In the genomic region with DNA sequence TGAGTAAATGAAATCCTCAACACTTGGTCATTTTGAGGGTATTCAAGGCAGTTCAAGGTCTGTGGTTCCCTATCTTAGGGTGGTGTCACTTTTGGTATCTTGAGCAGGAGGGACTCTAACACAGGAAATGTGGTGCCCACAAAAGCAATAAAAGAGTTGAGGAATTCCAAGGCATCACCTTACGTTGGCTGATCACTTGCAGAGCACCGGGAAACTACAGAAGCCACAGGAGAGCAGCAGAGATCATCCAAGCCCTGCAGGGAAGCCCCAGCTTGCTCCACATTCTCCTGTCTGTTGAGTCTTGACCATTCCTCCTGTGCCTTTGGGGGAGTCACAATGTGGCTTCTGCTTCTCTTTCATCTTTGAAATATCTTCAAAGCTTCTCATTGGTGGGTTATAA, we compare ENCODE assay signal across 24 cellular contexts.
"Had no signal": no experiment of that assay in that cellular context is flagged by ENCODE, and none has a peak within 500 bp of the region (broad histone marks: within the 10 kb centered on the region; RNA-seq: fewer than 3 reads in every experiment).

No MANE protein-coding gene starts in this region.

- H3K9me3 Mint-ChIP-seq: endodermal cell had no signal

- H3K27me3 Mint-ChIP-seq: dendritic cell treated with granulocyte-macrophage colony-stimulating factor and Interleukin-4, amounts not matched to agents 40 ng/mL and 50 ng/mL, for 4 days had no signal

- H3K27me3 ChIP-seq: colonic mucosa, esophagus squamous epithelium, gastrocnemius medialis, heart right ventricle, left lung had no signal

- H3K9me3 ChIP-seq: colonic mucosa, esophagus squamous epithelium, gastrocnemius medialis, lower lobe of right lung had no signal

- H3K4me3 Mint-ChIP-seq: dendritic cell treated with granulocyte-macrophage colony-stimulating factor and Interleukin-4, amounts not matched to agents 40 ng/mL and 50 ng/mL, for 4 days; effector memory CD8-positive, alpha-beta T cell; endodermal cell; naive thymus-derived CD4-positive, alpha-beta T cell had no signal

- H3K36me3 Mint-ChIP-seq: naive thymus-derived CD4-positive, alpha-beta T cell had no signal

- DNase-seq: colonic mucosa; cortex of kidney; effector CD8-positive, alpha-beta T cell; effector memory CD8-positive, alpha-beta T cell; endodermal cell; erythroblast; esophagus squamous epithelium; foreskin fibroblast; foreskin melanocyte; gastrocnemius medialis; glutamatergic neuron; head of caudate nucleus; heart right ventricle; hippocampal formation; left cardiac atrium; left lung; left ventricle myocardium superior; lower lobe of right lung; mesenchymal stem cell; midbrain; naive thymus-derived CD4-positive, alpha-beta T cell had no signal

- H3K4me1 ChIP-seq: colonic mucosa, esophagus squamous epithelium, gastrocnemius medialis, heart right ventricle, left lung, lower lobe of right lung had no signal

- H3K4me3 ChIP-seq: colonic mucosa, esophagus squamous epithelium, gastrocnemius medialis, heart right ventricle, left lung, lower lobe of right lung had no signal

- H3K36me3 ChIP-seq: colonic mucosa, esophagus squamous epithelium, gastrocnemius medialis, heart right ventricle, left lung, lower lobe of right lung had no signal

- ATAC-seq: effector memory CD8-positive, alpha-beta T cell; esophagus mucosa; gastrocnemius medialis; heart right ventricle; left cardiac atrium; left lung; left ventricle myocardium superior; lower lobe of right lung; naive thymus-derived CD4-positive, alpha-beta T cell had no signal

- H3K4me1 Mint-ChIP-seq: endodermal cell; naive thymus-derived CD4-positive, alpha-beta T cell had no signal

- H3K27ac ChIP-seq: colonic mucosa, epithelial cell of prostate, esophagus squamous epithelium, gastrocnemius medialis, heart right ventricle, left lung, lower lobe of right lung had no signal

- H3K27ac Mint-ChIP-seq: dendritic cell treated with granulocyte-macrophage colony-stimulating factor and Interleukin-4, amounts not matched to agents 40 ng/mL and 50 ng/mL, for 4 days; effector memory CD8-positive, alpha-beta T cell; endodermal cell; naive thymus-derived CD4-positive, alpha-beta T cell had no signal
